In the genomic region with DNA sequence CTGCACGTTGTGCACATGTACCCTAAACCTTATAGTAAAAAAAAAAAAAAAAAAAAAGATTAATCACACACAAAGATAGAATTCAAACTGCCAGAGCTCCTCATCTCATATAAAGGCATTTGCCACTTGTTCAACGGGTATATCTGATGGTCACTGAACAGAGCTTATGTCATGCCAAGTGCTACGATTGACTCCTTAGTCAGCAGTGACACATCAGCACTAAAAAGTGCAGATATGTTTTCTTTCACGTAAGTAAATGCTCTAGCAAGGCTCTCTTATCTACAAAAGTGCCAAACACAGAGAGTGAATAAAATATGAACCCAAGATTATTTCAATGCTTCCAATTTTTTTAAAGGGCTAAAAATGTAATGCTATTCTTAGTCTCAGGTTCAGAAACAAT, we compare ENCODE assay signal across 8 cellular contexts. TPM values are rescaled to one million over a fixed set of nuclear protein-coding genes. Genes with fewer than 3 reads are reported as not detected.
DNase-seq lines count a peak whose midpoint lies in the region; ATAC-seq and TF ChIP-seq lines count a peak whose summit lies in the region.

No MANE protein-coding gene starts in this region.

- H3K36me3 ChIP-seq in HAP-1 (replicated peaks) (peaks cover 41% of the 10 kb centered on the region), WERI-Rb-1 (peaks cover 47% of the 10 kb centered on the region), psoas muscle (ENCODE audit: insufficient read depth in 1 of 2, low read depth in 1 of 2) (peaks cover 0 to 30% of the 10 kb centered on the region in 2 donors)

- H3K27ac ChIP-seq in WERI-Rb-1 (no peak overlapping the region), psoas muscle (peak overlapping the region; percentile 94)

- peak; percentile 56 for DNase-seq in AG08396 (ENCODE audit: low spot score)
- no peak for DNase-seq in HAP-1 (ENCODE audit: low spot score in 2 of 2)
- DNase-seq in WERI-Rb-1: no peak
- DNase-seq in fibroblast of the aortic adventitia (ENCODE audit: low read depth): peak; percentile 85
- DNase-seq in psoas muscle: no peak
- no peak for DNase-seq in GM10266 (ENCODE audit: extremely low spot score)

- 6 to 11% (median 8%) methylated on average over 4 of the region's 4 CpGs for WGBS in psoas muscle, 3 donors

- ATAC-seq in psoas muscle (peak in 3 of 4 donors; percentile 30 to 62 (median 47)), GM21619 (IDR thresholded peaks at IDR 0.05; ENCODE audit: unreplicated experiment) (no peak), GM21723 (IDR thresholded peaks at IDR 0.05; ENCODE audit: unreplicated experiment) (no peak)

- H3K27me3 ChIP-seq in HAP-1 (ENCODE audit: low read depth) (no peaks in the 10 kb centered on the region), WERI-Rb-1 (ENCODE audit: insufficient read depth, low read depth, severe bottlenecking) (no peaks in the 10 kb centered on the region), psoas muscle (ENCODE audit: insufficient read depth in 3 of 3, low read length in 2 of 3) (no peaks in the 10 kb centered on the region)

- H3K9me3 ChIP-seq in HAP-1: no peaks in the 10 kb centered on the region
- no peaks in the 10 kb centered on the region for H3K9me3 ChIP-seq in WERI-Rb-1 (ENCODE audit: severe bottlenecking)
- H3K9me3 ChIP-seq in psoas muscle: no peaks in the 10 kb centered on the region

- in situ Hi-C loops in HAP-1 (cut with MboI; ENCODE audit: low sequenced_read_pairs): no loop called here

- TF ChIP-seq CTCF in WERI-Rb-1 (IDR thresholded peaks at IDR 0.05; ENCODE audit: low read depth, low read length): no peak
- no peak for TF ChIP-seq CTCF in fibroblast of the aortic adventitia (IDR thresholded peaks at IDR 0.05; ENCODE audit: insufficient read depth, low read length)
- no peak for TF ChIP-seq CTCF in psoas muscle (IDR thresholded peaks at IDR 0.05)
- TF ChIP-seq CTCF in GM10266 (IDR thresholded peaks at IDR 0.05; ENCODE audit: control insufficient read depth, insufficient read depth, low read depth, missing control alignments): no peak

- H3K4me3 ChIP-seq in HAP-1 (peak overlapping the region; percentile 97), WERI-Rb-1 (ENCODE audit: low read depth, low read length) (peak overlapping the region; percentile 99), fibroblast of the aortic adventitia (ENCODE audit: low read depth, low read length) (peak overlapping the region; percentile 95), psoas muscle (peak overlapping the region; percentile 80)

- H3K4me1 ChIP-seq in HAP-1: peaks cover 9% of the 10 kb centered on the region
- H3K4me1 ChIP-seq in psoas muscle: peaks cover 24% of the 10 kb centered on the region

- intact Hi-C loops in psoas muscle (cut with DNase I): loop anchor here in 1 of 2 donors (2.0 kb wide), 1 partner anchor 31 kb away; no protein-coding TSS in a partner anchor

RNA-seq across cellular contexts. Expression of a gene that starts 1.1 kb away (rescaled TPM):
- total RNA-seq in fibroblast of the aortic adventitia (ENCODE audit: low replicate concordance) (182 and 207 TPM in 2 replicates), psoas muscle (10 to 100 TPM; 31.3 to 64.0 (median 41.9) TPM)
- polyA plus RNA-seq in psoas muscle: 10 to 100 TPM; 15.7 to 34.5 (median 17.4) TPM

RNA-seq across cellular contexts. Expression of a gene that starts 39.5 kb away (rescaled TPM):
- total RNA-seq in fibroblast of the aortic adventitia (ENCODE audit: low replicate concordance) (0.49 TPM in 1 of 2 replicates, not detected in the other), psoas muscle (not detected)
- polyA plus RNA-seq in psoas muscle: not detected

Comparison
In these comparisons a context has a peak if more than half of its experiments do, and no peak if none do; other contexts are left out.
1. DNase-seq: peak in AG08396 (single experiment) and fibroblast of the aortic adventitia (single experiment); none in HAP-1 (0 of 2), WERI-Rb-1 (single experiment), psoas muscle (0 of 2) and GM10266 (single experiment).
2. ATAC-seq: peak in psoas muscle (3 of 4); none in GM21619 (single experiment) and GM21723 (single experiment).
3. Peak in every context shown above with its lines, with median percentiles within 50 percentile points of each other: H3K4me3 ChIP-seq.